8 cellular contexts compared by ENCODE assay signal in genomic region chr1:198556969-198557368, GRCh38. TPM values are rescaled to one million over a fixed set of nuclear protein-coding genes. Genes with fewer than 3 reads are reported as not detected.
A peak's percentile ranks its signal among the peaks of the same experiment; 100 is the strongest.
DNase-seq lines count a peak whose midpoint lies in the region; ATAC-seq lines count a peak whose summit lies in the region.
"Had no signal": no experiment of that assay in that cellular context is flagged by ENCODE, and none has a peak within 500 bp of the region (broad histone marks: within the 10 kb centered on the region; RNA-seq: fewer than 3 reads in every experiment).

No MANE protein-coding gene starts in this region.

- DNase-seq in T-helper 2 cell treated with Interferon-gamma antibody and Interleukin-4, amounts not matched to agents 5 μg/mL and 100 μg/mL, for 36 hours (ENCODE audit: low spot score), result peak; percentile 53
- DNase-seq in dermis blood vessel endothelial cell, result peak; percentile 22
- peak; percentile 27 for DNase-seq in stimulated activated CD8-positive, alpha-beta memory T cell treated with anti-CD3 and anti-CD28 coated beads, Interleukin-15, amount 100 ng/mL, for 1 hour (ENCODE audit: low read depth)
- DNase-seq in substantia nigra (lab: John Stamatoyannopoulos, UW), result no peak
- no peak for DNase-seq in GM19240 (ENCODE audit: insufficient read length, low spot score)

- no peaks in the 10 kb centered on the region for H3K36me3 Mint-ChIP-seq in T-helper 2 cell treated with Interferon-gamma antibody and Interleukin-4, amounts not matched to agents 5 μg/mL and 100 μg/mL, for 36 hours (ENCODE audit: low read depth)

- H3K27ac ChIP-seq in substantia nigra (ENCODE audit: low read depth, low read length, poor library complexity, severe bottlenecking), result no peak overlapping the region

- H3K27me3 Mint-ChIP-seq in T-helper 2 cell treated with Interferon-gamma antibody and Interleukin-4, amounts not matched to agents 5 μg/mL and 100 μg/mL, for 36 hours (ENCODE audit: low read depth), result no peaks in the 10 kb centered on the region

- H3K27ac Mint-ChIP-seq in T-helper 2 cell treated with Interferon-gamma antibody and Interleukin-4, amounts not matched to agents 5 μg/mL and 100 μg/mL, for 36 hours, result peak overlapping the region; percentile 70

- ATAC-seq in GM19372 (IDR thresholded peaks at IDR 0.05; ENCODE audit: low read depth, unreplicated experiment) (peak; percentile 85), HG03139 (IDR thresholded peaks at IDR 0.05; ENCODE audit: unreplicated experiment) (peak; percentile 98)

- H3K4me1 Mint-ChIP-seq in T-helper 2 cell treated with Interferon-gamma antibody and Interleukin-4, amounts not matched to agents 5 μg/mL and 100 μg/mL, for 36 hours (ENCODE audit: low read depth), result peaks cover 44% of the 10 kb centered on the region

- H3K9me3 Mint-ChIP-seq in T-helper 2 cell treated with Interferon-gamma antibody and Interleukin-4, amounts not matched to agents 5 μg/mL and 100 μg/mL, for 36 hours, result no peaks in the 10 kb centered on the region

- H3K4me3 Mint-ChIP-seq in T-helper 2 cell treated with Interferon-gamma antibody and Interleukin-4, amounts not matched to agents 5 μg/mL and 100 μg/mL, for 36 hours, result peak overlapping the region; percentile 71

RNA-seq across cellular contexts. Expression of gene ATP6V1G3, which starts 16.5 kb away (rescaled TPM):
- 0.47 and 1.2 TPM in 2 replicates for total RNA-seq in dermis blood vessel endothelial cell
- total RNA-seq: myocyte had no signal

Comparison
In these comparisons a context has a peak if more than half of its experiments do, and no peak if none do; other contexts are left out.
1. DNase-seq: peak in T-helper 2 cell treated with Interferon-gamma antibody and Interleukin-4, amounts not matched to agents 5 μg/mL and 100 μg/mL, for 36 hours (single experiment), dermis blood vessel endothelial cell (single experiment) and stimulated activated CD8-positive, alpha-beta memory T cell treated with anti-CD3 and anti-CD28 coated beads, Interleukin-15, amount 100 ng/mL, for 1 hour (single experiment); none in substantia nigra (0 of 49) and GM19240 (single experiment).